Comparison of ENCODE assay signal across 7 cellular contexts in genomic region chr3:13377741-13378140, GRCh38. TPM values are rescaled to one million over a fixed set of nuclear protein-coding genes. Genes with fewer than 3 reads are reported as not detected.
DNase-seq lines count a peak whose midpoint lies in the region; ATAC-seq and TF ChIP-seq lines count a peak whose summit lies in the region.
"Not testable (repeated sequence)": the region's sequence is repeated elsewhere in the genome, so short reads cannot be mapped to it uniquely, and the experiment has no call there.

No MANE protein-coding gene starts in this region.

- peak overlapping the region; percentile 21 for H3K27ac Mint-ChIP-seq in CD4-positive, alpha-beta T cell
- H3K27ac Mint-ChIP-seq in WTC11 (peak overlapping the region; percentile 90), chondrocyte (ENCODE audit: unreplicated experiment) (peak overlapping the region; percentile 96), osteocyte (ENCODE audit: unreplicated experiment) (peak overlapping the region; percentile 67)
- H3K27ac Mint-ChIP-seq in activated naive CD4-positive, alpha-beta T cell treated with anti-CD3 and anti-CD28 coated beads, Interleukin-2, amount 10 ng/mL, durations not matched to agents 7 days and 5 days, result peak overlapping the region; percentile 72
- H3K27ac Mint-ChIP-seq in naive thymus-derived CD8-positive, alpha-beta T cell, result peak overlapping the region in 8 of 10 donors; percentile 15 to 94 (median 86)

- H3K4me3 ChIP-seq in HCT116 (replicated peaks in 1 of 2; ENCODE audit: low read depth in 1 of 2, low read length in 2 of 2), result not testable (repeated sequence)

- not testable (repeated sequence) for TF ChIP-seq RAD21 in HCT116 (IDR thresholded peaks at IDR 0.05; ENCODE audit: low read depth)

- POLR2A ChIA-PET in CD4-positive, alpha-beta T cell (lab: Charles Lee), result interaction anchor here (1.2 kb wide), 1 partner anchor 13 kb away, joined by 3 read pairs; no protein-coding TSS in a partner anchor
- POLR2A ChIA-PET in HCT116 (lab: Charles Lee); WTC11 (lab: Charles Lee); naive thymus-derived CD8-positive, alpha-beta T cell (lab: Charles Lee): not testable (repeated sequence)

- CTCF ChIA-PET in CD4-positive, alpha-beta T cell (lab: Charles Lee); HCT116 (lab: Charles Lee); WTC11 (lab: Charles Lee); activated naive CD4-positive, alpha-beta T cell treated with anti-CD3 and anti-CD28 coated beads, Interleukin-2, amount 10 ng/mL, durations not matched to agents 7 days and 5 days (lab: Charles Lee): not testable (repeated sequence)

- not testable (repeated sequence) for H4K20me1 ChIP-seq in HCT116 (ENCODE audit: insufficient read depth)

- not testable (repeated sequence) for TF ChIP-seq POLR2A in HCT116 (IDR thresholded peaks at IDR 0.05; ENCODE audit: borderline replicate concordance, extremely low read depth, insufficient read depth, insufficient read length)

- DNase-seq in CD4-positive, alpha-beta T cell; HCT116 (ENCODE audit: low read depth, low spot score); WTC11 (ENCODE audit: low spot score); activated naive CD4-positive, alpha-beta T cell treated with anti-CD3 and anti-CD28 coated beads, Interleukin-2, amount 10 ng/mL, durations not matched to agents 7 days and 5 days; chondrocyte (ENCODE audit: low spot score); naive thymus-derived CD8-positive, alpha-beta T cell; osteocyte (ENCODE audit: extremely low spot score, unreplicated experiment): not testable (repeated sequence)

- not testable (repeated sequence) for H3K27me3 Mint-ChIP-seq in CD4-positive, alpha-beta T cell; WTC11 (ENCODE audit: low read depth); activated naive CD4-positive, alpha-beta T cell treated with anti-CD3 and anti-CD28 coated beads, Interleukin-2, amount 10 ng/mL, durations not matched to agents 7 days and 5 days; chondrocyte (ENCODE audit: low read depth); naive thymus-derived CD8-positive, alpha-beta T cell; osteocyte (ENCODE audit: unreplicated experiment)

- H3K4me3 Mint-ChIP-seq in CD4-positive, alpha-beta T cell; WTC11; activated naive CD4-positive, alpha-beta T cell treated with anti-CD3 and anti-CD28 coated beads, Interleukin-2, amount 10 ng/mL, durations not matched to agents 7 days and 5 days; chondrocyte (ENCODE audit: unreplicated experiment); naive thymus-derived CD8-positive, alpha-beta T cell; osteocyte (ENCODE audit: unreplicated experiment): not testable (repeated sequence)

- H3K79me2 ChIP-seq in HCT116 (ENCODE audit: insufficient read depth, low read length), result not testable (repeated sequence)

- H3K9me3 ChIP-seq in CD4-positive, alpha-beta T cell (ENCODE audit: control insufficient read depth, low read length); HCT116 (ENCODE audit: control insufficient read depth in 1 of 2, insufficient read depth in 1 of 2, low read depth in 1 of 2, low read length in 2 of 2): not testable (repeated sequence)

- H3K27ac ChIP-seq in CD4-positive, alpha-beta T cell (ENCODE audit: low read depth, low read length); HCT116 (ENCODE audit: low read depth, low read length): not testable (repeated sequence)

- ATAC-seq in CD4-positive, alpha-beta T cell (ENCODE audit: poor library complexity); WTC11; naive thymus-derived CD8-positive, alpha-beta T cell: not testable (repeated sequence)
- 0 out of 2 replicates have a peak, but pooled peaks have one; percentile 12 for ATAC-seq in HCT116

- H3K36me3 ChIP-seq in HCT116 (ENCODE audit: control insufficient read depth in 1 of 2, insufficient read depth in 2 of 2, low read length in 2 of 2), result peaks cover 19 to 29% of the 10 kb centered on the region in 2 experiments; a peak in 3 of 4 replicates

- peaks cover 70% of the 10 kb centered on the region for H3K36me3 Mint-ChIP-seq in CD4-positive, alpha-beta T cell (ENCODE audit: low read depth)
- H3K36me3 Mint-ChIP-seq in WTC11, result peaks cover 21% of the 10 kb centered on the region
- peaks cover 55% of the 10 kb centered on the region for H3K36me3 Mint-ChIP-seq in activated naive CD4-positive, alpha-beta T cell treated with anti-CD3 and anti-CD28 coated beads, Interleukin-2, amount 10 ng/mL, durations not matched to agents 7 days and 5 days
- not testable (repeated sequence) for H3K36me3 Mint-ChIP-seq in chondrocyte (ENCODE audit: low read depth); osteocyte (ENCODE audit: unreplicated experiment)
- peaks cover 0 to 70% (median 14%) of the 10 kb centered on the region in 3 donors for H3K36me3 Mint-ChIP-seq in naive thymus-derived CD8-positive, alpha-beta T cell

- intact Hi-C loops in CD4-positive, alpha-beta T cell (cut with DNase I, micrococcal nuclease); HCT116 (cut with micrococcal nuclease): not testable (repeated sequence)

- H3K4me1 ChIP-seq in HCT116 (ENCODE audit: control insufficient read depth in 1 of 2, insufficient read depth in 2 of 2, low read length in 2 of 2), result not testable (repeated sequence)

- H3K27me3 ChIP-seq in CD4-positive, alpha-beta T cell (ENCODE audit: control insufficient read depth, insufficient read depth, low read length); HCT116 (ENCODE audit: insufficient read depth, low read length): not testable (repeated sequence)

- not testable (repeated sequence) for TF ChIP-seq CTCF in CD4-positive, alpha-beta T cell (IDR thresholded peaks at IDR 0.05); HCT116 (IDR thresholded peaks at IDR 0.05 in 2 of 3, conservative IDR thresholded peaks at IDR 0.05 in 1 of 3; ENCODE audit: borderline replicate concordance in 1 of 3, insufficient read depth in 1 of 3, low read depth in 2 of 3, low read length in 2 of 3); WTC11 (IDR thresholded peaks at IDR 0.05); chondrocyte (IDR thresholded peaks at IDR 0.05); osteocyte (IDR thresholded peaks at IDR 0.05)

- not testable (repeated sequence) for H3K9me3 Mint-ChIP-seq in CD4-positive, alpha-beta T cell; WTC11; activated naive CD4-positive, alpha-beta T cell treated with anti-CD3 and anti-CD28 coated beads, Interleukin-2, amount 10 ng/mL, durations not matched to agents 7 days and 5 days; chondrocyte (ENCODE audit: low read depth); naive thymus-derived CD8-positive, alpha-beta T cell; osteocyte (ENCODE audit: unreplicated experiment)

- not testable (repeated sequence) for H3K4me2 ChIP-seq in HCT116 (ENCODE audit: low read length)

- H2AFZ ChIP-seq in HCT116 (ENCODE audit: low read depth, low read length, poor library complexity, severe bottlenecking), result not testable (repeated sequence)

- BruUV-seq in HCT116 (replicated peaks; lab: Mats Ljungman, UMichigan), result not testable (repeated sequence)

- not testable (repeated sequence) for H3K9ac ChIP-seq in HCT116 (ENCODE audit: low read length)

- H3K4me1 Mint-ChIP-seq in CD4-positive, alpha-beta T cell (ENCODE audit: low read depth); WTC11; activated naive CD4-positive, alpha-beta T cell treated with anti-CD3 and anti-CD28 coated beads, Interleukin-2, amount 10 ng/mL, durations not matched to agents 7 days and 5 days: not testable (repeated sequence)
- H3K4me1 Mint-ChIP-seq in chondrocyte (ENCODE audit: low read depth), result peaks cover 42% of the 10 kb centered on the region
- H3K4me1 Mint-ChIP-seq in naive thymus-derived CD8-positive, alpha-beta T cell, result peaks cover 0 to 21% (median 9%) of the 10 kb centered on the region in 4 donors
- H3K4me1 Mint-ChIP-seq in osteocyte (ENCODE audit: unreplicated experiment), result peaks cover 29% of the 10 kb centered on the region

- RAD21 ChIA-PET in HCT116 (lab: Charles Lee; ENCODE audit: low non-redundant PET in 1 of 2, low total read pairs in 2 of 2, uncharacterized antibody in 2 of 2, unreplicated experiment in 2 of 2), result not testable (repeated sequence)

- H3K9me2 ChIP-seq in HCT116 (ENCODE audit: insufficient read depth), result not testable (repeated sequence)

RNA-seq across cellular contexts. Expression of gene NUP210, which starts 42.4 kb away (rescaled TPM):
- 10 to 100 TPM; 82.0 to 83.5 TPM for total RNA-seq in CD4-positive, alpha-beta T cell
- total RNA-seq in HCT116 (2021; ENCODE audit: unreplicated experiment), result 74.9 TPM
- 60.5 and 68.3 TPM in 2 replicates for polyA plus RNA-seq in HCT116 (2012)
- 59.2 to 69.9 TPM (median 69.8 TPM) in 3 replicates for total RNA-seq in WTC11 (2021)
- total RNA-seq in chondrocyte, result 0.72 to 1.3 TPM (median 0.82 TPM) in 3 replicates
- total RNA-seq in naive thymus-derived CD8-positive, alpha-beta T cell, result 100 to 1,000 TPM; 141 to 150 TPM
- polyA plus RNA-seq in naive thymus-derived CD8-positive, alpha-beta T cell, result 10 to 100 TPM; 37.3 to 82.7 (median 54.8) TPM
- 1.4 and 1.5 TPM in 2 replicates for total RNA-seq in osteocyte

Comparison
In these comparisons a context has a peak if more than half of its experiments do, and no peak if none do; other contexts are left out.
1. H3K27ac Mint-ChIP-seq: peak in every context shown above with its lines; median percentile 96 in chondrocyte; 90 in WTC11; 86 in naive thymus-derived CD8-positive, alpha-beta T cell; 72 in activated naive CD4-positive, alpha-beta T cell treated with anti-CD3 and anti-CD28 coated beads, Interleukin-2, amount 10 ng/mL, durations not matched to agents 7 days and 5 days; 67 in osteocyte; 21 in CD4-positive, alpha-beta T cell.
2. RNA of gene NUP210, which starts 42.4 kb away (total RNA-seq): 141 to 150 TPM in naive thymus-derived CD8-positive, alpha-beta T cell, 82.0 to 83.5 TPM in CD4-positive, alpha-beta T cell, 74.9 TPM in HCT116 (single experiment) and 59.2 to 69.9 TPM in WTC11; 1.4 to 1.5 TPM in osteocyte and 0.72 to 1.3 TPM in chondrocyte; every median in the first group is over 10 times any median in the second.